In the genomic region with DNA sequence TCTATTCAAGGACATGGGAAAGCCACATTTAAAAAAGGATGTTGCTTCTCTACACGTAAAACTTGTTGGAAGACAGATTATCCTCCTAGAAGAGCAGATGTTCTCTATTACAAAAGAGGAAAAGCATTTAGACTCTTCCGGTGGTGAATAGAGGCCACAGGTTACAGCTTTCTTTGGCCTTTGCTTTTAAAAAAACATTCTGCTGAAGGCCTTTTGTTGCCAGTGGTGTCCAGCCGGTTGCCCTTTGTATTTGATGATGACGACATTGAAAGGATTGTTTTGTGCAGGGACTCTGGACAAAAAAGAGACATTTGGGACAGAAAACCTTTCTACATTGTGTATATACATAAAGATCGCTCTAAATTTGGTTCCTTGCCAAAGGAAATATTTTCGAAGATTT, we compare ENCODE assay signal across 10 cellular contexts.
DNase-seq lines count a peak whose midpoint lies in the region; ATAC-seq and TF ChIP-seq lines count a peak whose summit lies in the region.
"Had no signal": no experiment of that assay in that cellular context is flagged by ENCODE, and none has a peak within 500 bp of the region (broad histone marks: within the 10 kb centered on the region; RNA-seq: fewer than 3 reads in every experiment).

No MANE protein-coding gene starts in this region.

- no peak for TF ChIP-seq CTCF in adrenal gland (IDR thresholded peaks at IDR 0.05)

- H3K27me3 ChIP-seq in adrenal gland (no peaks in the 10 kb centered on the region), skeletal muscle satellite cell (ENCODE audit: control insufficient read depth, insufficient read depth, low read length) (no peaks in the 10 kb centered on the region)

- WGBS in adrenal gland, 4 donors = 15 to 22% (median 16%) methylated on average over 6 of the region's 6 CpGs

- H3K4me2 ChIP-seq in skeletal muscle satellite cell (ENCODE audit: low read length) = peak overlapping the region; percentile 57

- peak overlapping the region; percentile 30 to 73 (median 43) for H3K27ac ChIP-seq in adrenal gland

- intact Hi-C loops in adrenal gland (cut with DNase I) = no loop called here
- intact Hi-C loops in left ventricle myocardium superior (cut with micrococcal nuclease) = no loop called here
- intact Hi-C loops in posterior cingulate gyrus (cut with DNase I) = no loop called here

- H3K36me3 ChIP-seq in adrenal gland (replicated peaks in 1 of 2) (no peaks in the 10 kb centered on the region), skeletal muscle satellite cell (ENCODE audit: insufficient read depth, low read length) (no peaks in the 10 kb centered on the region)

- H3K9ac ChIP-seq in skeletal muscle satellite cell (ENCODE audit: low read depth, low read length) = peak overlapping the region; percentile 70

- peaks cover 13 to 38% of the 10 kb centered on the region in 2 donors for H3K4me1 ChIP-seq in adrenal gland (replicated peaks in 1 of 2)
- peaks cover 53% of the 10 kb centered on the region for H3K4me1 ChIP-seq in skeletal muscle satellite cell (ENCODE audit: control insufficient read depth, insufficient read depth, low read length)

- TF ChIP-seq POLR2A in adrenal gland (IDR thresholded peaks at IDR 0.05) = no peak

- H3K9me3 ChIP-seq in adrenal gland (replicated peaks in 1 of 3) (no peaks in the 10 kb centered on the region), skeletal muscle satellite cell (replicated peaks; ENCODE audit: low read length) (no peaks in the 10 kb centered on the region)

- DNase-seq in M059J (ENCODE audit: low read depth) = peak; percentile 82
- DNase-seq in adrenal gland = peak in 6 of 7 donors; percentile 16 to 69 (median 36)
- DNase-seq in left ventricle myocardium superior = no peak
- DNase-seq in activated CD4-positive, alpha-beta T cell treated with anti-CD3 and anti-CD28 coated beads for 48 hours = no peak
- DNase-seq in posterior cingulate gyrus = no peak
- DNase-seq: mesendoderm, NCI-H1105 treated with DMSO at 0.1 percent for 48 hours had no signal

- no peak overlapping the region for H3K4me3 ChIP-seq in adrenal gland
- H3K4me3 ChIP-seq in skeletal muscle satellite cell (ENCODE audit: low read length) = peak overlapping the region; percentile 26

- ATAC-seq in left ventricle myocardium superior (peak; percentile 75), HG03521 (IDR thresholded peaks at IDR 0.05; ENCODE audit: unreplicated experiment) (no peak), HG02678 (IDR thresholded peaks at IDR 0.05; ENCODE audit: unreplicated experiment) (no peak)

Comparison
In these comparisons a context has a peak if more than half of its experiments do, and no peak if none do; other contexts are left out.
1. DNase-seq: peak in M059J (single experiment) and adrenal gland (6 of 7); none in left ventricle myocardium superior (single experiment), activated CD4-positive, alpha-beta T cell treated with anti-CD3 and anti-CD28 coated beads for 48 hours (single experiment) and posterior cingulate gyrus (0 of 10).